Comparison of ENCODE assay signal across 1 cellular context in genomic region chr13:40152904-40153303, GRCh38.
TF ChIP-seq lines count a peak whose summit lies in the region.

No MANE protein-coding gene starts in this region.

TF ChIP-seq in HepG2, 621 proteins besides CTCF, POLR2A, EP300 and RAD21 (continued from another document):
- no peak for TF ChIP-seq AHDC1 (CRISPR knock-in tag; IDR thresholded peaks at IDR 0.05; ENCODE audit: borderline replicate concordance)
- TF ChIP-seq SETDB1 (CRISPR knock-in tag; IDR thresholded peaks at IDR 0.05; ENCODE audit: borderline replicate concordance) = no peak
- TF ChIP-seq GABPA (IDR thresholded peaks at IDR 0.05; ENCODE audit: low read depth, low read length) = no peak
- TF ChIP-seq GABPA (CRISPR knock-in tag; IDR thresholded peaks at IDR 0.05; ENCODE audit: low read depth) = no peak
- no peak for TF ChIP-seq ZNF101 (CRISPR knock-in tag; IDR thresholded peaks at IDR 0.05; ENCODE audit: borderline replicate concordance, low read depth)
